16 cellular contexts compared by ENCODE assay signal in the genomic region with DNA sequence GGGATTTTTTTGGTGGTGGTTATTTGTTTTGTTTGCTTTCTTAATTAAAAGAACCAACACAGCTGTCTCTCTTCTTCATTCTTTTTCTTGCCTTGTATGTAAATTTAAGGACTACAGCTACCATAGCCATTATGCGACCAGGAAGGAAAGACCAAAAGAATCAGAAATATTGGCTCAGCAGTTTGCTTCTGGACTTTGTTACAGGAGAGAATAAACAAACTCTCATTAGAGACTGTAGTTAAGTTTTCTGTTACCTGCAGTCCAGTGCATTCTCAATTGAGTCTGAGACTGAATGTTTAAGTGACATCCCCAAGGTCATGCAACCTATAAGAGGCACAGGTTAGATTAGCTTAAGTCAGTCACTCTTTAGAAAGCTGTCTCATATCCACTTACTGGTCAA.
DNase-seq lines count a peak whose midpoint lies in the region; ATAC-seq and TF ChIP-seq lines count a peak whose summit lies in the region.
"Had no signal": no experiment of that assay in that cellular context is flagged by ENCODE, and none has a peak within 500 bp of the region (broad histone marks: within the 10 kb centered on the region; RNA-seq: fewer than 3 reads in every experiment).

No MANE protein-coding gene starts in this region.

- ATAC-seq in left lobe of liver (peak; percentile 85), right lobe of liver (peak; percentile 66 to 92 (median 82)), HG03095 (IDR thresholded peaks at IDR 0.05; ENCODE audit: unreplicated experiment) (no peak), GM21360 (IDR thresholded peaks at IDR 0.05; ENCODE audit: unreplicated experiment) (no peak)
- ATAC-seq: CD8-positive, alpha-beta T cell; GM23338; HCT116 had no signal

- H3K4me3 ChIP-seq in right lobe of liver = no peak overlapping the region
- no peak overlapping the region for H3K4me3 ChIP-seq in mesendoderm (ENCODE audit: low read length)
- H3K4me3 ChIP-seq: GM23338 had no signal

- 17% methylated on average over 1 of the region's 1 CpG for WGBS in right lobe of liver (ENCODE audit: insufficient coverage, low coverage, low lambda C conversion rate, missing lambda C conversion rate)
- no CpG with 5 or more reads among the region's 1 CpG for WGBS in mesendoderm (ENCODE audit: extremely low coverage, insufficient coverage, low lambda C conversion rate)

- TF ChIP-seq POLR2A in right lobe of liver (IDR thresholded peaks at IDR 0.05) = no peak

- H3K9ac ChIP-seq in mesendoderm (ENCODE audit: low read length) = no peak overlapping the region

- no peak overlapping the region for H2BK15ac ChIP-seq in mesendoderm (replicated peaks; ENCODE audit: low read depth)

- TF ChIP-seq CTCF in right lobe of liver (IDR thresholded peaks at IDR 0.05) (no peak), CD14-positive monocyte (IDR thresholded peaks at IDR 0.05) (no peak)

- no peaks in the 10 kb centered on the region for H3K9me3 ChIP-seq in right lobe of liver
- H3K9me3 ChIP-seq: Caco-2 had no signal

- H3K36me3 ChIP-seq in right lobe of liver = no peaks in the 10 kb centered on the region
- no peaks in the 10 kb centered on the region for H3K36me3 ChIP-seq in mesendoderm (ENCODE audit: control insufficient read depth, insufficient read depth, low read length)

- no peak overlapping the region for H3K27ac Mint-ChIP-seq in CD14-positive monocyte
- H3K27ac Mint-ChIP-seq: CD4-positive, CD25-positive, alpha-beta regulatory T cell; CD8-positive, alpha-beta T cell; GM23338; H9 had no signal

- H3K79me2 ChIP-seq in mesendoderm (ENCODE audit: control insufficient read depth, insufficient read depth, low read length) = no peaks in the 10 kb centered on the region

- peaks cover 0 to 6% (median 0%) of the 10 kb centered on the region in 7 donors for H3K9me3 Mint-ChIP-seq in CD14-positive monocyte
- H3K9me3 Mint-ChIP-seq: CD4-positive, CD25-positive, alpha-beta regulatory T cell; CD8-positive, alpha-beta T cell; GM23338; H9 had no signal

- H3K4ac ChIP-seq in mesendoderm (ENCODE audit: low read depth, low read length) = no peak overlapping the region

- H3K18ac ChIP-seq in mesendoderm (ENCODE audit: low read length) = no peak overlapping the region

- H3K23ac ChIP-seq in mesendoderm (ENCODE audit: low read length) = no peak overlapping the region

- no peak overlapping the region for H3K56ac ChIP-seq in mesendoderm (ENCODE audit: low read length)

- no peak overlapping the region for H2BK120ac ChIP-seq in mesendoderm (ENCODE audit: low read depth, low read length)

- H3K27me3 ChIP-seq in right lobe of liver (no peaks in the 10 kb centered on the region), mesendoderm (ENCODE audit: insufficient read depth, low read length, poor library complexity) (no peaks in the 10 kb centered on the region)

- no peak overlapping the region for H4K5ac ChIP-seq in mesendoderm (ENCODE audit: low read length)

- no peak overlapping the region for H3K4me3 Mint-ChIP-seq in CD14-positive monocyte
- H3K4me3 Mint-ChIP-seq: CD4-positive, CD25-positive, alpha-beta regulatory T cell; CD8-positive, alpha-beta T cell; GM23338; H9 had no signal

- H3K79me1 ChIP-seq in mesendoderm (ENCODE audit: low read length) = no peaks in the 10 kb centered on the region

- intact Hi-C loops in right lobe of liver (cut with DNase I) (no loop called here), CD14-positive monocyte (cut with micrococcal nuclease) (no loop called here)

- H2BK5ac ChIP-seq in mesendoderm (ENCODE audit: low read length) = no peak overlapping the region

- H3K36me3 Mint-ChIP-seq in CD14-positive monocyte = no peaks in the 10 kb centered on the region
- H3K36me3 Mint-ChIP-seq: CD4-positive, CD25-positive, alpha-beta regulatory T cell; CD8-positive, alpha-beta T cell had no signal

- no peaks in the 10 kb centered on the region for H3K4me1 Mint-ChIP-seq in CD14-positive monocyte
- H3K4me1 Mint-ChIP-seq: CD4-positive, CD25-positive, alpha-beta regulatory T cell; GM23338; H9 had no signal

- H4K8ac ChIP-seq in mesendoderm (ENCODE audit: low read depth, low read length) = no peak overlapping the region

- H3K27me3 Mint-ChIP-seq in CD14-positive monocyte (ENCODE audit: low read depth in 3 of 3) = no peaks in the 10 kb centered on the region

- H3K27ac ChIP-seq in right lobe of liver = no peak overlapping the region
- H3K27ac ChIP-seq in mesendoderm (ENCODE audit: low read depth, low read length) = no peak overlapping the region

- H2AK5ac ChIP-seq in mesendoderm (ENCODE audit: low read length) = no peak overlapping the region

- no peak overlapping the region for H3K4me2 ChIP-seq in mesendoderm (ENCODE audit: low read length)
- H3K4me2 ChIP-seq: GM23338 had no signal

- H3K4me1 ChIP-seq in right lobe of liver (peaks cover 0 to 6% (median 0%) of the 10 kb centered on the region in 4 donors), mesendoderm (ENCODE audit: control insufficient read depth, low read depth, low read length) (no peaks in the 10 kb centered on the region)
- H3K4me1 ChIP-seq: Caco-2 had no signal

- DNase-seq in NCI-H69 (lab: John Stamatoyannopoulos, UW) = peak; percentile 69
- DNase-seq in left lobe of liver (ENCODE audit: low spot score) = no peak
- DNase-seq in right lobe of liver = no peak
- no peak for DNase-seq in CD14-positive monocyte (ENCODE audit: low spot score)
- DNase-seq in mesendoderm = no peak
- DNase-seq: C1 segment of cervical spinal cord; Caco-2; CD4-positive, CD25-positive, alpha-beta regulatory T cell; CD8-positive, alpha-beta T cell; DMS153; DND-41; H9 had no signal

Comparison
In these comparisons a context has a peak if more than half of its experiments do, and no peak if none do; other contexts are left out.
1. ATAC-seq: peak in left lobe of liver (single experiment) and right lobe of liver (4 of 4); none in HG03095 (single experiment) and GM21360 (single experiment).